ENCODE assay signal across 15 cellular contexts in the genomic region with DNA sequence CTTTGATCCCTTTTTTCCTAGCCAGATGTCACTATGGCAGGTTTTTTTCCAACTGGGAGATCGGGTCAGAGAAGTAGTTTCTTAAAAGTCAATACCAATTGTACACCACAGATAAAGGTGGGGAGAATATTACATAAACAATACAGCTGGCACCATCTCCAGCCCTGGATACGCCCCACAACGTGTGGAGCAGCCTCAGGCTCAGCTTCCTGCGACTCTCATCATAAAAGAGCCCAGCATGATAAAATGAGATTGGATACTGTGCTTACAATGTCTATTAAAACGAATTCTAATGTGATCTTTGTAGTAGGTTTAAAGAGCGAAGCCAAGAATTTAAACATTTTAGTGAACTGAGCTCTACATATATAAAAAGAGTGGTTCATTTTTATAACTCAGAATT.
"Had no signal": no experiment of that assay in that cellular context is flagged by ENCODE, and none has a peak within 500 bp of the region (broad histone marks: within the 10 kb centered on the region; RNA-seq: fewer than 3 reads in every experiment).

No MANE protein-coding gene starts in this region.

- FAIRE-seq: urothelium cell line had no signal

- H3K27ac ChIP-seq: foreskin keratinocyte, right atrium auricular region, tibial artery had no signal

- H3K27me3 ChIP-seq: foreskin keratinocyte, right atrium auricular region, tibial artery had no signal

- ATAC-seq: effector memory CD8-positive, alpha-beta T cell; foreskin keratinocyte; stimulated activated memory B cell treated with anti-CD40 and anti-IgM and Interleukin-4, amounts not matched to agents 10 μg/mL and 1 μg/mL and 100 μg/mL, for 72 hours had no signal

- H3K4me1 Mint-ChIP-seq: activated B cell treated with CpG ODN at 0.5 μM for 24 hours; activated CD4-positive, alpha-beta T cell treated with anti-CD3 and anti-CD28 coated beads, Interleukin-2, amount 10 ng/mL, durations not matched to agents 7 days and 5 days; activated naive CD8-positive, alpha-beta T cell treated with anti-CD3 and anti-CD28 coated beads, Interleukin-2, amount 10 ng/mL, durations not matched to agents 7 days and 5 days; immature natural killer cell; nephron progenitor cell; stimulated activated memory B cell treated with anti-CD40 and anti-IgM and Interleukin-4, amounts not matched to agents 10 μg/mL and 1 μg/mL and 100 μg/mL, for 72 hours had no signal

- H3K9me3 Mint-ChIP-seq: activated B cell treated with CpG ODN at 0.5 μM for 24 hours; activated CD4-positive, alpha-beta T cell treated with anti-CD3 and anti-CD28 coated beads, Interleukin-2, amount 10 ng/mL, durations not matched to agents 7 days and 5 days; activated naive CD8-positive, alpha-beta T cell treated with anti-CD3 and anti-CD28 coated beads, Interleukin-2, amount 10 ng/mL, durations not matched to agents 7 days and 5 days; effector memory CD8-positive, alpha-beta T cell; immature natural killer cell; nephron progenitor cell; stimulated activated memory B cell treated with anti-CD40 and anti-IgM and Interleukin-4, amounts not matched to agents 10 μg/mL and 1 μg/mL and 100 μg/mL, for 72 hours had no signal

- H3K4me3 ChIP-seq: right atrium auricular region, tibial artery had no signal

- H3K27me3 Mint-ChIP-seq: activated B cell treated with CpG ODN at 0.5 μM for 24 hours; activated CD4-positive, alpha-beta T cell treated with anti-CD3 and anti-CD28 coated beads, Interleukin-2, amount 10 ng/mL, durations not matched to agents 7 days and 5 days; activated naive CD8-positive, alpha-beta T cell treated with anti-CD3 and anti-CD28 coated beads, Interleukin-2, amount 10 ng/mL, durations not matched to agents 7 days and 5 days; effector memory CD8-positive, alpha-beta T cell; progenitor cell of endocrine pancreas; stimulated activated memory B cell treated with anti-CD40 and anti-IgM and Interleukin-4, amounts not matched to agents 10 μg/mL and 1 μg/mL and 100 μg/mL, for 72 hours had no signal

- H3K9me3 ChIP-seq: right atrium auricular region, tibial artery had no signal

- H3K36me3 ChIP-seq: right atrium auricular region had no signal

- H3K4me3 Mint-ChIP-seq: activated B cell treated with CpG ODN at 0.5 μM for 24 hours; activated CD4-positive, alpha-beta T cell treated with anti-CD3 and anti-CD28 coated beads, Interleukin-2, amount 10 ng/mL, durations not matched to agents 7 days and 5 days; activated naive CD8-positive, alpha-beta T cell treated with anti-CD3 and anti-CD28 coated beads, Interleukin-2, amount 10 ng/mL, durations not matched to agents 7 days and 5 days; effector memory CD8-positive, alpha-beta T cell; immature natural killer cell; nephron progenitor cell; stimulated activated memory B cell treated with anti-CD40 and anti-IgM and Interleukin-4, amounts not matched to agents 10 μg/mL and 1 μg/mL and 100 μg/mL, for 72 hours had no signal

- DNase-seq: activated B cell treated with CpG ODN at 0.5 μM for 24 hours; activated CD4-positive, alpha-beta T cell treated with anti-CD3 and anti-CD28 coated beads, Interleukin-2, amount 10 ng/mL, durations not matched to agents 7 days and 5 days; activated naive CD4-positive, alpha-beta T cell; activated naive CD8-positive, alpha-beta T cell treated with anti-CD3 and anti-CD28 coated beads, Interleukin-2, amount 10 ng/mL, durations not matched to agents 7 days and 5 days; effector memory CD8-positive, alpha-beta T cell; foreskin keratinocyte; head of caudate nucleus; immature natural killer cell; nephron progenitor cell; stimulated activated CD4-positive, alpha-beta T cell treated with anti-CD3 and anti-CD28 coated beads, Interleukin-2, amount 100 ng/mL, for 48 hours; tibial artery had no signal

- H3K4me1 ChIP-seq: foreskin keratinocyte, right atrium auricular region, tibial artery had no signal

- H3K27ac Mint-ChIP-seq: activated B cell treated with CpG ODN at 0.5 μM for 24 hours; activated CD4-positive, alpha-beta T cell treated with anti-CD3 and anti-CD28 coated beads, Interleukin-2, amount 10 ng/mL, durations not matched to agents 7 days and 5 days; activated naive CD8-positive, alpha-beta T cell treated with anti-CD3 and anti-CD28 coated beads, Interleukin-2, amount 10 ng/mL, durations not matched to agents 7 days and 5 days; effector memory CD8-positive, alpha-beta T cell; immature natural killer cell; nephron progenitor cell; progenitor cell of endocrine pancreas; stimulated activated memory B cell treated with anti-CD40 and anti-IgM and Interleukin-4, amounts not matched to agents 10 μg/mL and 1 μg/mL and 100 μg/mL, for 72 hours had no signal
